In the genomic region with DNA sequence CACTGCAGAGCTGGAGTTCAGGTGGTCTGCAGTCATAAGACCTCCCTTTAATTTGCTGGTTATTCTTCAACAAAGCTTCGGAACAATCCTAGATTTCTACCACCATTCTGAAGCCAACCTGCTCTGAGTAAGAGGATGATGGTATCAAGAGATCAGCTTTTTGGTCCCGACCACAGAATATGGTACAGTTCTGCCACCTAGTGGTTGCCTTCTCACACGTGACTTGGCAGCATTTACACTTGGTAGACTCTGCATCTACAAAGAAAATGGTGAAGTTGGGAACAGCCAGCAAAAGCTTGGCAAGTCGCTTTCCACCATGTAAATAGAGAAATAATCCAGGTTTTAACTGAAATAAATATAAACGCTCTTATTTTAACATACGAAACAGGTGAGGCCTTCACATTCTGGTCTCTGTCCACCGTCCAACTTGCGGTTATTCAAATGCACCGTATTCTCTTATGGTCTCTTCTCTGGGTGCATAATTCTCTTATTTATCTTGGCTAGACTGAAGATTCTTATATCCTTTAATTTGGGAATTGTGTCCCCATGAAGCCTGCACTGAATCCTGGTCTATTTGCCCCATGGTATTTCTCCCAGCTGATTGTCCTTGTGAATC, we compare ENCODE assay signal across 8 cellular contexts.
DNase-seq lines count a peak whose midpoint lies in the region; ATAC-seq and TF ChIP-seq lines count a peak whose summit lies in the region.

No MANE protein-coding gene starts in this region.

- CTCF ChIA-PET in CD4-positive, alpha-beta memory T cell (lab: Charles Lee; ENCODE audit: partially characterized antibody): interaction anchor here (0.6 kb wide), 1 partner anchor 154 kb away, joined by 3 read pairs; no protein-coding TSS in a partner anchor

- intact Hi-C loops in CD4-positive, alpha-beta memory T cell (cut with micrococcal nuclease): no loop called here

- H3K9me3 Mint-ChIP-seq in CD4-positive, alpha-beta memory T cell: no peaks in the 10 kb centered on the region

- peak in 4 of 5 experiments; percentile 22 to 67 (median 46) for TF ChIP-seq CTCF in tibial nerve (IDR thresholded peaks at IDR 0.05)

- H3K4me1 ChIP-seq in CD4-positive, alpha-beta memory T cell (ENCODE audit: insufficient read depth, low read length): no peaks in the 10 kb centered on the region
- H3K4me1 ChIP-seq in mesenchymal stem cell (ENCODE audit: control insufficient read depth, insufficient read depth, low read depth, low read length): no peaks in the 10 kb centered on the region
- H3K4me1 ChIP-seq in tibial nerve: no peaks in the 10 kb centered on the region

- H2AK5ac ChIP-seq in mesenchymal stem cell (ENCODE audit: low read length, severe bottlenecking): no peak overlapping the region

- TF ChIP-seq POLR2A in tibial nerve (IDR thresholded peaks at IDR 0.05): no peak

- H3K4me1 Mint-ChIP-seq in CD4-positive, alpha-beta memory T cell: no peaks in the 10 kb centered on the region

- DNase-seq in CD4-positive, alpha-beta memory T cell: peak in 3 of 5 donors; percentile 10 to 39 (median 20)
- peak; percentile 9 for DNase-seq in NCI-H146 treated with DMSO at 0.1 percent for 48 hours (lab: John Stamatoyannopoulos, UW; ENCODE audit: unreplicated experiment)
- peak; percentile 35 to 70 for DNase-seq in SW 1271 (lab: John Stamatoyannopoulos, UW)
- DNase-seq in dermis microvascular lymphatic vessel endothelial cell (ENCODE audit: low read depth in 2 of 2): peak; percentile 62 to 63
- peak; percentile 62 for DNase-seq in mesenchymal stem cell
- peak; percentile 21 to 73 for DNase-seq in tibial nerve (ENCODE audit: low spot score in 2 of 2)

- ATAC-seq in GM18867 (IDR thresholded peaks at IDR 0.05; ENCODE audit: unreplicated experiment) (peak; percentile 99), HG03025 (IDR thresholded peaks at IDR 0.05; ENCODE audit: low FRiP score, unreplicated experiment) (peak; percentile 98)

- no peak overlapping the region for H2AFZ ChIP-seq in mesenchymal stem cell (ENCODE audit: low read depth, low read length)

- H2BK120ac ChIP-seq in mesenchymal stem cell (ENCODE audit: low read depth, low read length): no peak overlapping the region

- 39% methylated on average over 8 of the region's 9 CpGs for WGBS in mesenchymal stem cell
- WGBS in tibial nerve, 2 donors: 46 to 50% methylated on average over 9 of the region's 9 CpGs

- no peak overlapping the region for H3K4me2 ChIP-seq in mesenchymal stem cell (ENCODE audit: low read length, poor library complexity, severe bottlenecking)

- no peaks in the 10 kb centered on the region for H3K79me1 ChIP-seq in mesenchymal stem cell (replicated peaks; ENCODE audit: low read length, poor library complexity, severe bottlenecking)

- no peak overlapping the region for H3K4me3 Mint-ChIP-seq in CD4-positive, alpha-beta memory T cell

- POLR2A ChIA-PET in CD4-positive, alpha-beta memory T cell (lab: Charles Lee; ENCODE audit: partially characterized antibody): no interaction called here

- no peak for TF ChIP-seq EP300 in tibial nerve (IDR thresholded peaks at IDR 0.05)

- no peak overlapping the region for H2BK15ac ChIP-seq in mesenchymal stem cell (ENCODE audit: low read depth, poor library complexity, severe bottlenecking)

- H3K4me3 ChIP-seq in CD4-positive, alpha-beta memory T cell (ENCODE audit: low read length in 2 of 2): no peak overlapping the region
- H3K4me3 ChIP-seq in mesenchymal stem cell (ENCODE audit: insufficient read depth in 1 of 2, low read depth in 1 of 2, low read length in 2 of 2) (no peak overlapping the region), tibial nerve (no peak overlapping the region)

- H3K27me3 Mint-ChIP-seq in CD4-positive, alpha-beta memory T cell: no peaks in the 10 kb centered on the region

- no peaks in the 10 kb centered on the region for H3K27me3 ChIP-seq in CD4-positive, alpha-beta memory T cell (ENCODE audit: insufficient read depth, low read length)
- H3K27me3 ChIP-seq in mesenchymal stem cell (ENCODE audit: control insufficient read depth in 1 of 2, insufficient read depth in 1 of 2, low read length in 2 of 2) (no peaks in the 10 kb centered on the region), tibial nerve (no peaks in the 10 kb centered on the region)

- no peak overlapping the region for H4K91ac ChIP-seq in mesenchymal stem cell (ENCODE audit: low read length)

- no peaks in the 10 kb centered on the region for H3K9me3 ChIP-seq in CD4-positive, alpha-beta memory T cell (ENCODE audit: control insufficient read depth in 1 of 2, low read length in 2 of 2)
- H3K9me3 ChIP-seq in mesenchymal stem cell (ENCODE audit: control insufficient read depth, low read length): no peaks in the 10 kb centered on the region
- H3K9me3 ChIP-seq in tibial nerve: no peaks in the 10 kb centered on the region

- H3K14ac ChIP-seq in mesenchymal stem cell (ENCODE audit: low read length in 2 of 2): no peak overlapping the region

- no peak overlapping the region for H3K18ac ChIP-seq in mesenchymal stem cell (ENCODE audit: low read depth in 1 of 2, low read length in 2 of 2)

- H2BK5ac ChIP-seq in mesenchymal stem cell (ENCODE audit: low read depth, low read length, poor library complexity, severe bottlenecking): no peak overlapping the region

- H3K9ac ChIP-seq in mesenchymal stem cell (ENCODE audit: low read length): no peak overlapping the region

- no peak overlapping the region for H3K23ac ChIP-seq in mesenchymal stem cell (ENCODE audit: low read length in 2 of 2)

- no peak overlapping the region for H3K4ac ChIP-seq in mesenchymal stem cell (ENCODE audit: low read depth in 1 of 2, low read length in 2 of 2)

- no peaks in the 10 kb centered on the region for H3K36me3 ChIP-seq in CD4-positive, alpha-beta memory T cell (ENCODE audit: insufficient read depth, low read length)
- H3K36me3 ChIP-seq in mesenchymal stem cell (ENCODE audit: control insufficient read depth in 1 of 2, insufficient read depth in 2 of 2, low read depth in 1 of 2, low read length in 2 of 2): no peaks in the 10 kb centered on the region
- no peaks in the 10 kb centered on the region for H3K36me3 ChIP-seq in tibial nerve

- no peak overlapping the region for H2BK12ac ChIP-seq in mesenchymal stem cell (ENCODE audit: low read length in 2 of 2)

- no peaks in the 10 kb centered on the region for H3K36me3 Mint-ChIP-seq in CD4-positive, alpha-beta memory T cell

- no peak overlapping the region for H3K27ac Mint-ChIP-seq in CD4-positive, alpha-beta memory T cell

- H4K8ac ChIP-seq in mesenchymal stem cell (ENCODE audit: low read length): no peak overlapping the region

- H3K27ac ChIP-seq in CD4-positive, alpha-beta memory T cell (ENCODE audit: low read depth, low read length): no peak overlapping the region
- H3K27ac ChIP-seq in mesenchymal stem cell (ENCODE audit: low read length, poor library complexity, severe bottlenecking) (no peak overlapping the region), tibial nerve (no peak overlapping the region)

Comparison
In these comparisons a context has a peak if more than half of its experiments do, and no peak if none do; other contexts are left out.
1. DNase-seq: peak in every context shown above with its lines; median percentile 62 in dermis microvascular lymphatic vessel endothelial cell; 62 in mesenchymal stem cell; 52 in SW 1271; 47 in tibial nerve; 20 in CD4-positive, alpha-beta memory T cell; 9 in NCI-H146 treated with DMSO at 0.1 percent for 48 hours.